8 cellular contexts compared by ENCODE assay signal in genomic region chr5:103258957-103259704, GRCh38. TPM values are rescaled to one million over a fixed set of nuclear protein-coding genes. Genes with fewer than 3 reads are reported as not detected.
DNase-seq lines count a peak whose midpoint lies in the region; ATAC-seq and TF ChIP-seq lines count a peak whose summit lies in the region.

No MANE protein-coding gene starts in this region.

- peak overlapping the region in 6 of 7 donors; percentile 38 to 89 (median 80) for H3K27ac Mint-ChIP-seq in CD4-positive, alpha-beta memory T cell
- no peak overlapping the region for H3K27ac Mint-ChIP-seq in nephron progenitor cell
- H3K27ac Mint-ChIP-seq in stimulated activated naive CD8-positive, alpha-beta T cell treated with anti-CD3 and anti-CD28 coated beads, Interleukin-15, amount 100 ng/mL, for 72 hours = peak overlapping the region; percentile 69 to 74

- CTCF ChIA-PET in CD4-positive, alpha-beta memory T cell (lab: Charles Lee; ENCODE audit: partially characterized antibody) = interaction anchor here (0.6 to 2.4 kb wide), 4 partner anchors 26 to 447 kb away, joined by 3 to 9 read pairs (median 4); partner anchors contain the start of genes GIN1 and PPIP5K2

- peak overlapping the region; percentile 73 for H2AFZ ChIP-seq in fibroblast of lung (ENCODE audit: low read length)

- H3K36me3 ChIP-seq in CD4-positive, alpha-beta memory T cell (ENCODE audit: insufficient read depth, low read length) = no peaks in the 10 kb centered on the region
- H3K36me3 ChIP-seq in fibroblast of lung (ENCODE audit: control insufficient read depth, insufficient read depth, low read length) = no peaks in the 10 kb centered on the region

- H3K4me1 Mint-ChIP-seq in CD4-positive, alpha-beta memory T cell = peaks cover 10 to 21% (median 15%) of the 10 kb centered on the region in 4 donors
- peaks cover 48% of the 10 kb centered on the region for H3K4me1 Mint-ChIP-seq in nephron progenitor cell
- peaks cover 31% of the 10 kb centered on the region for H3K4me1 Mint-ChIP-seq in stimulated activated naive CD8-positive, alpha-beta T cell treated with anti-CD3 and anti-CD28 coated beads, Interleukin-15, amount 100 ng/mL, for 72 hours

- POLR2A ChIA-PET in CD4-positive, alpha-beta memory T cell (lab: Charles Lee; ENCODE audit: partially characterized antibody) = interaction anchor here (0.7 to 2.8 kb wide), 7 partner anchors 17 to 504 kb away, joined by 3 to 35 read pairs (median 4); partner anchors contain the start of genes GIN1, PAM and PPIP5K2

- H3K4me1 ChIP-seq in CD4-positive, alpha-beta memory T cell (ENCODE audit: insufficient read depth, low read length) = peaks cover 13% of the 10 kb centered on the region
- peaks cover 2% of the 10 kb centered on the region for H3K4me1 ChIP-seq in fibroblast of lung (ENCODE audit: control insufficient read depth, extremely low read depth, insufficient read depth, low read length)

- peak overlapping the region; percentile 88 for H3K4me2 ChIP-seq in fibroblast of lung (ENCODE audit: extremely low read depth, insufficient read depth, low read length)

- H3K27me3 Mint-ChIP-seq in CD4-positive, alpha-beta memory T cell = peaks cover 0 to 6% of the 10 kb centered on the region in 2 donors
- peaks cover 8% of the 10 kb centered on the region for H3K27me3 Mint-ChIP-seq in nephron progenitor cell (ENCODE audit: low read depth, poor library complexity)
- H3K27me3 Mint-ChIP-seq in stimulated activated naive CD8-positive, alpha-beta T cell treated with anti-CD3 and anti-CD28 coated beads, Interleukin-15, amount 100 ng/mL, for 72 hours = peaks cover 22% of the 10 kb centered on the region

- intact Hi-C loops in CD4-positive, alpha-beta memory T cell (cut with micrococcal nuclease) = loop anchor here (1.0 to 5.0 kb wide), 3 partner anchors 27 to 502 kb away; partner anchors contain the start of genes GIN1, PAM and PPIP5K2

- H3K4me3 Mint-ChIP-seq in CD4-positive, alpha-beta memory T cell = peak overlapping the region; percentile 85 to 97 (median 90)
- H3K4me3 Mint-ChIP-seq in nephron progenitor cell = peak overlapping the region; percentile 96
- H3K4me3 Mint-ChIP-seq in stimulated activated naive CD8-positive, alpha-beta T cell treated with anti-CD3 and anti-CD28 coated beads, Interleukin-15, amount 100 ng/mL, for 72 hours = peak overlapping the region; percentile 85 to 96

- H3K36me3 Mint-ChIP-seq in CD4-positive, alpha-beta memory T cell = peaks cover 0 to 2% of the 10 kb centered on the region in 2 donors
- H3K36me3 Mint-ChIP-seq in nephron progenitor cell (ENCODE audit: low read depth) = no peaks in the 10 kb centered on the region

- no peaks in the 10 kb centered on the region for H3K27me3 ChIP-seq in CD4-positive, alpha-beta memory T cell (ENCODE audit: insufficient read depth, low read length)
- H3K27me3 ChIP-seq in fibroblast of lung (ENCODE audit: control insufficient read depth, insufficient read depth, low read length) = no peaks in the 10 kb centered on the region

- H4K20me1 ChIP-seq in fibroblast of lung (ENCODE audit: control insufficient read depth, extremely low read depth, insufficient read depth, low read length) = no peaks in the 10 kb centered on the region

- peak overlapping the region; percentile 34 to 79 for H3K4me3 ChIP-seq in CD4-positive, alpha-beta memory T cell (ENCODE audit: low read length in 2 of 2)
- H3K4me3 ChIP-seq in fibroblast of lung (replicated peaks in 1 of 4; ENCODE audit: control extremely low read depth in 1 of 4, insufficient read depth in 1 of 4, low read depth in 3 of 4, low read length in 4 of 4) = peak overlapping the region; percentile 65 to 87 (median 83)

- peak overlapping the region; percentile 65 for H3K9ac ChIP-seq in fibroblast of lung (ENCODE audit: insufficient read depth, low read length)

- H3K79me2 ChIP-seq in fibroblast of lung (ENCODE audit: control insufficient read depth, insufficient read depth, low read length) = peaks cover 33% of the 10 kb centered on the region

- peak; percentile 62 to 69 (median 69) for DNase-seq in CD4-positive, alpha-beta memory T cell
- DNase-seq in OCI-M1 (lab: John Stamatoyannopoulos, UW) = peak; percentile 87
- peak; percentile 77 to 80 for DNase-seq in activated T-cell treated with anti-CD3 and anti-CD28 coated beads, Interleukin-2, amount 50 U/mL, for 48 hours
- DNase-seq in fibroblast of lung (ENCODE audit: low read depth in 2 of 2) = peak; percentile 17 to 47
- peak; percentile 67 for DNase-seq in nephron progenitor cell
- DNase-seq in stimulated activated naive CD8-positive, alpha-beta T cell treated with anti-CD3 and anti-CD28 coated beads, Interleukin-15, amount 100 ng/mL, for 72 hours = peak; percentile 69 to 71

- peak overlapping the region; percentile 52 for H3K27ac ChIP-seq in CD4-positive, alpha-beta memory T cell (ENCODE audit: low read depth, low read length)
- H3K27ac ChIP-seq in fibroblast of lung (ENCODE audit: insufficient read depth, low read length) = peak overlapping the region; percentile 63

- ATAC-seq in GM19372 (IDR thresholded peaks at IDR 0.05; ENCODE audit: low read depth, unreplicated experiment) (peak; percentile 32), HG03460 (IDR thresholded peaks at IDR 0.05; ENCODE audit: unreplicated experiment) (peak; percentile 31)
- ATAC-seq in stimulated activated naive CD8-positive, alpha-beta T cell treated with anti-CD3 and anti-CD28 coated beads, Interleukin-15, amount 100 ng/mL, for 72 hours = peak; percentile 70

- no peaks in the 10 kb centered on the region for H3K9me3 Mint-ChIP-seq in CD4-positive, alpha-beta memory T cell
- H3K9me3 Mint-ChIP-seq in nephron progenitor cell = no peaks in the 10 kb centered on the region
- no peaks in the 10 kb centered on the region for H3K9me3 Mint-ChIP-seq in stimulated activated naive CD8-positive, alpha-beta T cell treated with anti-CD3 and anti-CD28 coated beads, Interleukin-15, amount 100 ng/mL, for 72 hours

- no peak for TF ChIP-seq CTCF in fibroblast of lung (conservative IDR thresholded peaks at IDR 0.05 in 1 of 2, IDR thresholded peaks at IDR 0.05 in 1 of 2; ENCODE audit: low read depth in 1 of 2, low read length in 2 of 2)
- no peak for TF ChIP-seq CTCF in nephron progenitor cell (IDR thresholded peaks at IDR 0.05)

- no peaks in the 10 kb centered on the region for H3K9me3 ChIP-seq in CD4-positive, alpha-beta memory T cell (ENCODE audit: control insufficient read depth in 1 of 2, low read length in 2 of 2)
- no peaks in the 10 kb centered on the region for H3K9me3 ChIP-seq in fibroblast of lung (ENCODE audit: control insufficient read depth, insufficient read depth, low read depth, low read length)

RNA-seq across cellular contexts. Expression of gene MACIR, which starts 0.6 kb away (rescaled TPM):
- total RNA-seq in CD4-positive, alpha-beta memory T cell = 1 to 10 TPM; 2.9 to 3.4 TPM
- 1 to 10 TPM; 2.1 to 4.3 TPM for polyA plus RNA-seq in CD4-positive, alpha-beta memory T cell
- 3.5 and 3.9 TPM in 2 replicates for total RNA-seq in fibroblast of lung
- polyA plus RNA-seq in fibroblast of lung = 5.5 and 7.3 TPM in 2 replicates
- 5.9 and 7.1 TPM in 2 replicates for polyA plus RNA-seq in fibroblast of lung (2012)
- 3.4 and 5.5 TPM in 2 replicates for polyA minus RNA-seq in fibroblast of lung (ENCODE audit: low replicate concordance)

Comparison
In these comparisons a context has a peak if more than half of its experiments do, and no peak if none do; other contexts are left out.
1. Peak in every context shown above with its lines: DNase-seq, ATAC-seq, H3K4me3 ChIP-seq and H3K27ac ChIP-seq.
2. DNase-seq: peak in every context shown above with its lines; median percentile 87 in OCI-M1; 78 in activated T-cell treated with anti-CD3 and anti-CD28 coated beads, Interleukin-2, amount 50 U/mL, for 48 hours; 70 in stimulated activated naive CD8-positive, alpha-beta T cell treated with anti-CD3 and anti-CD28 coated beads, Interleukin-15, amount 100 ng/mL, for 72 hours; 69 in CD4-positive, alpha-beta memory T cell; 67 in nephron progenitor cell; 32 in fibroblast of lung.